In the genomic region with DNA sequence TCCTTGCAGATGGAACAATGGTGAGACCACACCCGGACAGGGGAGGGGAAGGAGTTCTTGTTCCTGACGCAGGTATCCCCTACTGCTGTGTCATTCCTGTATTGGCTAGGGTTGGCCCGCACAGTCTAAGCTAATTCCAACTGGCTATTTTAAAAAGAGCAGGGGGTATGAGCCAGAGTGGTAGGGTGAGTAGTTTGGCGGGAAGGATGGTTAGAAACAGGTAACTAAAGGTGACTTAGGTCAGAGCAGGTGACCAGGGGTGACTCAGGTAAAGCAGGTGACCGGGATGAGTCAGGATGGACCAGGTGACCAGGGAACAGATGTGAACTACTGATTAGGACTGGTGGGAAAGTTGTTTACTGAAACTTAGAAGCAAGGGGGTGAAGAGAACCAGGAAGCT, we compare ENCODE assay signal across 11 cellular contexts. TPM values are rescaled to one million over a fixed set of nuclear protein-coding genes. Genes with fewer than 3 reads are reported as not detected.
A peak's percentile ranks its signal among the peaks of the same experiment; 100 is the strongest.
DNase-seq lines count a peak whose midpoint lies in the region; ATAC-seq, FAIRE-seq and TF ChIP-seq lines count a peak whose summit lies in the region.
"Had no signal": no experiment of that assay in that cellular context is flagged by ENCODE, and none has a peak within 500 bp of the region (broad histone marks: within the 10 kb centered on the region; RNA-seq: fewer than 3 reads in every experiment).

No MANE protein-coding gene starts in this region.

- H3K23me2 ChIP-seq in H1 (ENCODE audit: low read depth, low read length), result no peaks in the 10 kb centered on the region

- intact Hi-C loops in cardiac septum (cut with DNase I), result no loop called here

- H3K4me1 ChIP-seq in H1 (replicated peaks in 1 of 4; ENCODE audit: control insufficient read depth in 3 of 4, insufficient read depth in 4 of 4, low read length in 3 of 4), result peaks cover 5 to 28% (median 18%) of the 10 kb centered on the region in 4 experiments

- no peak overlapping the region for H4K8ac ChIP-seq in H1 (ENCODE audit: extremely low read depth, insufficient read depth, low read length)

- no peak overlapping the region for H2BK20ac ChIP-seq in H1 (ENCODE audit: low read length)

- no peak overlapping the region for H2AK5ac ChIP-seq in H1 (ENCODE audit: low read depth, low read length)

- in situ Hi-C loops in Caki2 (cut with HindIII; ENCODE audit: low pct_unique_long_range_greater_than_20kb, low sequenced_read_pairs), result no loop called here

- peaks cover 0 to 77% of the 10 kb centered on the region in 2 experiments; a peak in 3 of 4 replicates for H3K79me2 ChIP-seq in H1 (ENCODE audit: control insufficient read depth in 1 of 2, insufficient read depth in 2 of 2, low read length in 2 of 2)

- H2BK15ac ChIP-seq in H1 (ENCODE audit: low read length), result no peak overlapping the region

- TF ChIP-seq CTCF in H1 (IDR thresholded peaks at IDR 0.05; ENCODE audit: control extremely low read depth in 1 of 3, insufficient read depth in 1 of 3, low read depth in 1 of 3, low read length in 3 of 3), result no peak

- no peaks in the 10 kb centered on the region for H3K9me3 ChIP-seq in H1 (ENCODE audit: insufficient read depth in 2 of 2, low read depth in 1 of 2, low read length in 1 of 2)
- H3K9me3 ChIP-seq: esophagus muscularis mucosa had no signal

- no peak overlapping the region for H2BK12ac ChIP-seq in H1 (ENCODE audit: low read depth, low read length)

- peaks cover 29 to 42% (median 31%) of the 10 kb centered on the region in 3 donors for H3K4me1 Mint-ChIP-seq in IgD-negative memory B cell
- peaks cover 25 to 35% of the 10 kb centered on the region in 2 donors for H3K4me1 Mint-ChIP-seq in natural killer cell treated with Interleukin-12 subunit alpha and Interleukin-12 subunit beta and Interleukin-15 and Interleukin-18, amount 100 ng/mL, for 72 hours (ENCODE audit: low read depth in 2 of 2)

- H4K91ac ChIP-seq in H1 (replicated peaks; ENCODE audit: insufficient read length, low read length), result no peak overlapping the region

- no peak for ATAC-seq in natural killer cell treated with Interleukin-12 subunit alpha and Interleukin-12 subunit beta and Interleukin-15 and Interleukin-18, amount 100 ng/mL, for 72 hours
- ATAC-seq: right cardiac atrium had no signal

- peaks cover 2% of the 10 kb centered on the region for H3K36me3 Mint-ChIP-seq in IgD-negative memory B cell
- no peaks in the 10 kb centered on the region for H3K36me3 Mint-ChIP-seq in natural killer cell treated with Interleukin-12 subunit alpha and Interleukin-12 subunit beta and Interleukin-15 and Interleukin-18, amount 100 ng/mL, for 72 hours

- H4K20me1 ChIP-seq in H1 (replicated peaks in 1 of 2; ENCODE audit: control insufficient read depth in 1 of 2, insufficient read depth in 2 of 2, low read length in 2 of 2), result peaks cover 6 to 12% of the 10 kb centered on the region in 2 experiments

- POLR2A ChIA-PET in H1 (lab: Charles Lee; ENCODE audit: partially characterized antibody), result no interaction called here

- H2AFZ ChIP-seq in H1 (ENCODE audit: low read length), result no peak overlapping the region

- TF ChIP-seq POLR2A in H1 (IDR thresholded peaks at IDR 0.05; ENCODE audit: control extremely low read depth in 1 of 2, low read depth in 2 of 2, low read length in 2 of 2), result no peak

- no peak overlapping the region for H4K5ac ChIP-seq in H1 (ENCODE audit: insufficient read length, low read depth, low read length)

- TF ChIP-seq RAD21 in H1 (IDR thresholded peaks at IDR 0.05 in 1 of 2, conservative IDR thresholded peaks at IDR 0.05 in 1 of 2; ENCODE audit: low read depth in 2 of 2, low read length in 2 of 2), result no peak

- no peaks in the 10 kb centered on the region for H3K9me3 Mint-ChIP-seq in IgD-negative memory B cell
- H3K9me3 Mint-ChIP-seq in natural killer cell treated with Interleukin-12 subunit alpha and Interleukin-12 subunit beta and Interleukin-15 and Interleukin-18, amount 100 ng/mL, for 72 hours, result no peaks in the 10 kb centered on the region

- H3K56ac ChIP-seq in H1 (replicated peaks; ENCODE audit: insufficient read length, low read depth, low read length), result no peak overlapping the region

- H3K23ac ChIP-seq in H1 (ENCODE audit: insufficient read length), result no peak overlapping the region

- peak overlapping the region in 2 of 3 donors; percentile 9 to 75 for H3K27ac Mint-ChIP-seq in IgD-negative memory B cell
- peak overlapping the region; percentile 2 to 21 for H3K27ac Mint-ChIP-seq in natural killer cell treated with Interleukin-12 subunit alpha and Interleukin-12 subunit beta and Interleukin-15 and Interleukin-18, amount 100 ng/mL, for 72 hours

- no peak overlapping the region for H3K18ac ChIP-seq in H1 (ENCODE audit: extremely low read depth, low read length)

- no peak overlapping the region for H3K4me3 Mint-ChIP-seq in IgD-negative memory B cell
- no peak overlapping the region for H3K4me3 Mint-ChIP-seq in natural killer cell treated with Interleukin-12 subunit alpha and Interleukin-12 subunit beta and Interleukin-15 and Interleukin-18, amount 100 ng/mL, for 72 hours

- no peak overlapping the region for H2BK5ac ChIP-seq in H1 (ENCODE audit: low read depth, low read length)

- H3K4ac ChIP-seq in H1 (replicated peaks; ENCODE audit: insufficient read length, low read depth, low read length), result no peak overlapping the region

- H3K4me2 ChIP-seq in H1 (ENCODE audit: insufficient read depth in 1 of 2, low read depth in 2 of 2, low read length in 2 of 2), result peak overlapping the region in 1 of 2 experiments; percentile 10; a peak in 1 of 4 replicates

- no peak for TF ChIP-seq EP300 in H1 (IDR thresholded peaks at IDR 0.05; ENCODE audit: borderline replicate concordance in 1 of 2, low read depth in 2 of 2, low read length in 2 of 2)

- H3K27me3 ChIP-seq in H1 (replicated peaks in 1 of 4; ENCODE audit: control insufficient read depth in 3 of 4, extremely low read depth in 1 of 4, insufficient read depth in 3 of 4, low read length in 3 of 4), result no peaks in the 10 kb centered on the region
- H3K27me3 ChIP-seq: esophagus muscularis mucosa had no signal

- WGBS in H1 (ENCODE audit: extremely low coverage in 1 of 2, insufficient coverage in 1 of 2, insufficient read length in 1 of 2, insufficient replicate concordance in 2 of 2, low coverage in 1 of 2, low lambda C conversion rate in 2 of 2, missing lambda C conversion rate in 1 of 2), 2 experiments, result 90% methylated on average over 5 of the region's 5 CpGs; no CpG with 5 or more reads in 1 of the 2 experiments

- H3K79me1 ChIP-seq in H1 (ENCODE audit: low read depth, low read length), result peaks cover 3% of the 10 kb centered on the region

- H2BK120ac ChIP-seq in H1 (replicated peaks; ENCODE audit: low read depth, low read length), result no peak overlapping the region

- CTCF ChIA-PET in H1 (lab: Charles Lee; ENCODE audit: partially characterized antibody), result no interaction called here

- no peak overlapping the region for H3K27ac ChIP-seq in H1 (ENCODE audit: low read depth, low read length)
- H3K27ac ChIP-seq: esophagus muscularis mucosa, RWPE1 had no signal

- H3K9ac ChIP-seq in H1 (replicated peaks in 1 of 4; ENCODE audit: extremely low read depth in 1 of 4, low read depth in 3 of 4, low read length in 3 of 4), result no peak overlapping the region

- DNase-seq in Caki2 (ENCODE audit: low read depth), result peak; percentile 42
- no peak for DNase-seq in H1 (ENCODE audit: low read depth in 1 of 2, low spot score in 2 of 2)
- no peak for DNase-seq in natural killer cell treated with Interleukin-12 subunit alpha and Interleukin-12 subunit beta and Interleukin-15 and Interleukin-18, amount 100 ng/mL, for 72 hours (ENCODE audit: low spot score)
- no peak for DNase-seq in cardiac septum (ENCODE audit: low spot score)
- no peak for DNase-seq in NCI-H510A (lab: John Stamatoyannopoulos, UW)
- DNase-seq in NCI-H187 treated with DMSO at 0.1 percent for 48 hours (lab: John Stamatoyannopoulos, UW), result no peak
- DNase-seq: activated T-cell treated with anti-CD3 and anti-CD28 coated beads, Interleukin-2, amount 50 U/mL, for 1 hour; right cardiac atrium had no signal

- no peak overlapping the region for H3K4me3 ChIP-seq in H1 (ENCODE audit: extremely low read depth in 1 of 4, insufficient read depth in 2 of 4, low read depth in 3 of 4, low read length in 4 of 4)
- H3K4me3 ChIP-seq: esophagus muscularis mucosa had no signal

- FAIRE-seq in H1 (lab: Jason Lieb, UNC), result peak; percentile 7

- H3K14ac ChIP-seq in H1 (ENCODE audit: insufficient read length), result no peak overlapping the region

- peaks cover 0 to 24% (median 6%) of the 10 kb centered on the region in 4 experiments; a peak in 4 of 8 replicates for H3K36me3 ChIP-seq in H1 (ENCODE audit: control insufficient read depth in 2 of 4, insufficient read depth in 4 of 4, low read length in 3 of 4)

- no peaks in the 10 kb centered on the region for H3K27me3 Mint-ChIP-seq in IgD-negative memory B cell
- no peaks in the 10 kb centered on the region for H3K27me3 Mint-ChIP-seq in natural killer cell treated with Interleukin-12 subunit alpha and Interleukin-12 subunit beta and Interleukin-15 and Interleukin-18, amount 100 ng/mL, for 72 hours

TF ChIP-seq in H1, 55 proteins besides CTCF, POLR2A, EP300 and RAD21:
- TF ChIP-seq POLR2AphosphoS5 (IDR thresholded peaks at IDR 0.05; ENCODE audit: low read depth, low read length) (0 out of 2 replicates have a peak, but pooled peaks have one; percentile 15), MAX (IDR thresholded peaks at IDR 0.05) (no peak)

RNA-seq across cellular contexts. Expression of gene ZNF292, which starts 58.0 kb away (rescaled TPM):
- total RNA-seq in Caki2 (2014; rRNA removed; shearing (Covaris generic); ENCODE audit: low replicate concordance), result 9.6 and 10.7 TPM in 2 replicates
- polyA plus RNA-seq in IgD-negative memory B cell, result 37.2 TPM
- total RNA-seq in H1 (2021; fragmentation: NEBNext Ultra II Directional; extraction: Animal tissue kit (Norgen Biotek cat#: 25700)), result 38.0 and 44.2 TPM in 2 replicates
- 5.0 and 6.8 TPM in 2 replicates for polyA plus RNA-seq in H1 (2011; rRNA removed)
- polyA plus RNA-seq in H1 (2011; cell fraction: cytosol; rRNA removed), result 8.4 TPM
- polyA plus RNA-seq in H1 (2011; cell fraction: nucleus; rRNA removed), result 16.3 TPM
- 7.6 to 14.1 TPM (median 10.6 TPM) in 4 replicates for polyA plus RNA-seq in H1 (2012, experiment 1 of 2)
- 0.77 TPM for polyA plus RNA-seq in H1 (2012, experiment 2 of 2)
- polyA plus RNA-seq in H1 (2013, experiment 1 of 2), result 24.6 TPM
- 22.8 TPM for polyA plus RNA-seq in H1 (2013, experiment 2 of 2)
- polyA minus RNA-seq in H1 (2011; rRNA and poly(A)+ RNA removed), result 46.9 and 58.6 TPM in 2 replicates
- 26.4 TPM for polyA minus RNA-seq in H1 (2011; cell fraction: cytosol; rRNA and poly(A)+ RNA removed)
- polyA minus RNA-seq in H1 (2011; cell fraction: nucleus; rRNA and poly(A)+ RNA removed), result 162 TPM
- 10 to 100 TPM; 63.2 to 65.9 TPM for total RNA-seq in natural killer cell treated with Interleukin-12 subunit alpha and Interleukin-12 subunit beta and Interleukin-15 and Interleukin-18, amount 100 ng/mL, for 72 hours
- total RNA-seq in cardiac septum, result 34.5 TPM
